9 cellular contexts compared by ENCODE assay signal in genomic region chr17:82863941-82864720, GRCh38. TPM values are rescaled to one million over a fixed set of nuclear protein-coding genes. Genes with fewer than 3 reads are reported as not detected.
DNase-seq lines count a peak whose midpoint lies in the region; ATAC-seq and TF ChIP-seq lines count a peak whose summit lies in the region.
"Had no signal": no experiment of that assay in that cellular context is flagged by ENCODE, and none has a peak within 500 bp of the region (broad histone marks: within the 10 kb centered on the region; RNA-seq: fewer than 3 reads in every experiment).

No MANE protein-coding gene starts in this region.

- intact Hi-C loops in mucosa of descending colon (cut with DNase I, micrococcal nuclease) = no loop called here

- peak overlapping the region; percentile 87 for H3K4me3 Mint-ChIP-seq in T-helper 2 cell treated with Interferon-gamma antibody and Interleukin-4, amounts not matched to agents 5 μg/mL and 100 μg/mL, for 36 hours
- H3K4me3 Mint-ChIP-seq in stimulated activated naive B cell treated with anti-CD40 and anti-IgM and Interleukin-4, amounts not matched to agents 10 μg/mL and 1 μg/mL and 100 μg/mL, for 72 hours = peak overlapping the region; percentile 84 to 85

- H3K36me3 ChIP-seq in mucosa of descending colon (ENCODE audit: low read depth) = no peaks in the 10 kb centered on the region

- peaks cover 46% of the 10 kb centered on the region for H3K36me3 Mint-ChIP-seq in T-helper 2 cell treated with Interferon-gamma antibody and Interleukin-4, amounts not matched to agents 5 μg/mL and 100 μg/mL, for 36 hours (ENCODE audit: low read depth)
- H3K36me3 Mint-ChIP-seq in stimulated activated naive B cell treated with anti-CD40 and anti-IgM and Interleukin-4, amounts not matched to agents 10 μg/mL and 1 μg/mL and 100 μg/mL, for 72 hours = peaks cover 26 to 34% of the 10 kb centered on the region in 2 donors

- H3K4me3 ChIP-seq in mucosa of descending colon = no peak overlapping the region

- no peak for TF ChIP-seq CTCF in mucosa of descending colon (IDR thresholded peaks at IDR 0.05)

- DNase-seq in Caki2 (ENCODE audit: low read depth) (peak; percentile 74), HT-29 (ENCODE audit: low spot score) (peak; percentile 30), mucosa of descending colon (peak in 2 of 3 donors; percentile 59 to 82), NCI-H526 treated with DMSO at 0.1 percent for 48 hours (lab: John Stamatoyannopoulos, UW) (no peak)
- DNase-seq in T-helper 2 cell treated with Interferon-gamma antibody and Interleukin-4, amounts not matched to agents 5 μg/mL and 100 μg/mL, for 36 hours (ENCODE audit: low spot score) = peak; percentile 91
- DNase-seq in stimulated activated naive B cell treated with anti-CD40 and anti-IgM and Interleukin-4, amounts not matched to agents 10 μg/mL and 1 μg/mL and 100 μg/mL, for 72 hours = peak; percentile 87

- peaks cover 12% of the 10 kb centered on the region for H3K4me1 ChIP-seq in mucosa of descending colon (ENCODE audit: low read depth)

- peak overlapping the region; percentile 98 for H3K27ac Mint-ChIP-seq in T-helper 2 cell treated with Interferon-gamma antibody and Interleukin-4, amounts not matched to agents 5 μg/mL and 100 μg/mL, for 36 hours
- H3K27ac Mint-ChIP-seq in stimulated activated naive B cell treated with anti-CD40 and anti-IgM and Interleukin-4, amounts not matched to agents 10 μg/mL and 1 μg/mL and 100 μg/mL, for 72 hours = peak overlapping the region; percentile 99

- peak overlapping the region; percentile 65 for H3K27ac ChIP-seq in angular gyrus (ENCODE audit: low read depth, low read length)

- in situ Hi-C loops in Caki2 (cut with HindIII; ENCODE audit: low pct_unique_long_range_greater_than_20kb, low sequenced_read_pairs) = no loop called here

- peak; percentile 69 for ATAC-seq in GM21367 (IDR thresholded peaks at IDR 0.05; ENCODE audit: unreplicated experiment)
- ATAC-seq in mucosa of descending colon = peak; percentile 74
- peak; percentile 85 to 88 for ATAC-seq in stimulated activated naive B cell treated with anti-CD40 and anti-IgM and Interleukin-4, amounts not matched to agents 10 μg/mL and 1 μg/mL and 100 μg/mL, for 72 hours (replicated peaks)

- H3K27me3 Mint-ChIP-seq in T-helper 2 cell treated with Interferon-gamma antibody and Interleukin-4, amounts not matched to agents 5 μg/mL and 100 μg/mL, for 36 hours (ENCODE audit: low read depth) = no peaks in the 10 kb centered on the region
- H3K27me3 Mint-ChIP-seq in stimulated activated naive B cell treated with anti-CD40 and anti-IgM and Interleukin-4, amounts not matched to agents 10 μg/mL and 1 μg/mL and 100 μg/mL, for 72 hours = peaks cover 8 to 15% of the 10 kb centered on the region in 2 donors

- no peaks in the 10 kb centered on the region for H3K9me3 Mint-ChIP-seq in T-helper 2 cell treated with Interferon-gamma antibody and Interleukin-4, amounts not matched to agents 5 μg/mL and 100 μg/mL, for 36 hours
- H3K9me3 Mint-ChIP-seq in stimulated activated naive B cell treated with anti-CD40 and anti-IgM and Interleukin-4, amounts not matched to agents 10 μg/mL and 1 μg/mL and 100 μg/mL, for 72 hours = no peaks in the 10 kb centered on the region

- no peaks in the 10 kb centered on the region for H3K9me3 ChIP-seq in mucosa of descending colon

- peaks cover 62% of the 10 kb centered on the region for H3K4me1 Mint-ChIP-seq in T-helper 2 cell treated with Interferon-gamma antibody and Interleukin-4, amounts not matched to agents 5 μg/mL and 100 μg/mL, for 36 hours (ENCODE audit: low read depth)
- H3K4me1 Mint-ChIP-seq in stimulated activated naive B cell treated with anti-CD40 and anti-IgM and Interleukin-4, amounts not matched to agents 10 μg/mL and 1 μg/mL and 100 μg/mL, for 72 hours = peaks cover 73 to 96% of the 10 kb centered on the region in 2 donors

RNA-seq across cellular contexts. Expression of gene ZNF750, which starts 24.3 kb away (rescaled TPM):
- total RNA-seq in Caki2 (2014; rRNA removed; shearing (Covaris generic); ENCODE audit: low replicate concordance) = not detected in 2 replicates
- total RNA-seq in HT-29 (2014; rRNA removed; shearing (Covaris generic)) = 0.05 TPM in 1 of 2 replicates, not detected in the other
- total RNA-seq in mucosa of descending colon = not detected
- total RNA-seq: SK-MEL-5 had no signal
